ENCODE assay signal across 14 cellular contexts in the genomic region with DNA sequence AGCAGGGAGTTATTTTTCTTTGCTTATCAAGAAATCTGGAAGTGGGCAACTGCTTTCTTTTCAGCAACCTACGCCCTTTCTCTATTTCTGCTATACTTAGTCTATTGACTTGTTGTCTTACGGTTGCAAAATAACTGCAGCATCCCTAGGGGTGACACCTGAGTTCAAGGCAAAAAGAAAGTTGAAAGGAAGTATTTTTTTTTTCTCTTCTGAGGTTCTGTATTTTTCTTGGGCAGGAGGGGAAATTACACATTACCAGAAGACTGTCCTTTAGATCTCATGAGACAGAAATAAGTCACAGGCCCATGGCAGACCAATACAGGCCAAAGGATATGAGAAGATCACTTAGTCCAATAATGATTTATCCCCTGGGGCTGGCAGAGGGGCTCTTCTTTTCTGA.
DNase-seq lines count a peak whose midpoint lies in the region; ATAC-seq and TF ChIP-seq lines count a peak whose summit lies in the region.
"Had no signal": no experiment of that assay in that cellular context is flagged by ENCODE, and none has a peak within 500 bp of the region (broad histone marks: within the 10 kb centered on the region; RNA-seq: fewer than 3 reads in every experiment).

No MANE protein-coding gene starts in this region.

- no peaks in the 10 kb centered on the region for H3K9me3 Mint-ChIP-seq in effector memory CD8-positive, alpha-beta T cell

- H3K36me3 ChIP-seq in mucosa of descending colon (ENCODE audit: low read depth), result no peaks in the 10 kb centered on the region
- H3K36me3 ChIP-seq: tibial artery had no signal

- ATAC-seq in activated CD4-positive, CD25-positive, alpha-beta regulatory T cell treated with anti-CD3 and anti-CD28 coated beads, Interleukin-2, amount 50 U/mL, for 24 hours, result peak; percentile 42 to 60
- ATAC-seq in GM21723 (IDR thresholded peaks at IDR 0.05; ENCODE audit: unreplicated experiment), result peak; percentile 62
- peak; percentile 72 for ATAC-seq in HG03442 (IDR thresholded peaks at IDR 0.05; ENCODE audit: unreplicated experiment)
- peak; percentile 68 for ATAC-seq in effector memory CD8-positive, alpha-beta T cell (replicated peaks)
- ATAC-seq in mucosa of descending colon, result no peak

- DNase-seq in activated CD4-positive, CD25-positive, alpha-beta regulatory T cell treated with anti-CD3 and anti-CD28 coated beads, Interleukin-2, amount 50 U/mL, for 72 hours, result no peak
- DNase-seq in effector memory CD8-positive, alpha-beta T cell, result no peak
- DNase-seq in mucosa of descending colon (no peak), NAMALWA (ENCODE audit: low spot score) (no peak), NCI-H748 treated with DMSO at 0.1 percent for 48 hours (lab: John Stamatoyannopoulos, UW) (no peak)
- DNase-seq: amniotic stem cell, DMS79, mesenchymal stem cell, NCI-H524, SHP77, tibial artery had no signal

- no peaks in the 10 kb centered on the region for H3K9me3 ChIP-seq in mucosa of descending colon
- H3K9me3 ChIP-seq: tibial artery had no signal

- no peak overlapping the region for H3K4me3 ChIP-seq in mucosa of descending colon
- H3K4me3 ChIP-seq: tibial artery had no signal

- H3K4me3 Mint-ChIP-seq in effector memory CD8-positive, alpha-beta T cell, result peak overlapping the region; percentile 29 to 59

- H3K27me3 Mint-ChIP-seq in effector memory CD8-positive, alpha-beta T cell, result no peaks in the 10 kb centered on the region

- TF ChIP-seq CTCF in mucosa of descending colon (IDR thresholded peaks at IDR 0.05), result no peak

- peaks cover 6 to 25% of the 10 kb centered on the region in 2 donors for H3K4me1 Mint-ChIP-seq in effector memory CD8-positive, alpha-beta T cell (ENCODE audit: low read depth in 2 of 2)

- H3K27ac Mint-ChIP-seq in effector memory CD8-positive, alpha-beta T cell, result peak overlapping the region; percentile 60 to 88

- H3K36me3 Mint-ChIP-seq in effector memory CD8-positive, alpha-beta T cell (ENCODE audit: insufficient read depth), result peaks cover 3% of the 10 kb centered on the region

- no peaks in the 10 kb centered on the region for H3K4me1 ChIP-seq in mucosa of descending colon (ENCODE audit: low read depth)

- intact Hi-C loops in mucosa of descending colon (cut with DNase I, micrococcal nuclease), result no loop called here
